In the genomic region with DNA sequence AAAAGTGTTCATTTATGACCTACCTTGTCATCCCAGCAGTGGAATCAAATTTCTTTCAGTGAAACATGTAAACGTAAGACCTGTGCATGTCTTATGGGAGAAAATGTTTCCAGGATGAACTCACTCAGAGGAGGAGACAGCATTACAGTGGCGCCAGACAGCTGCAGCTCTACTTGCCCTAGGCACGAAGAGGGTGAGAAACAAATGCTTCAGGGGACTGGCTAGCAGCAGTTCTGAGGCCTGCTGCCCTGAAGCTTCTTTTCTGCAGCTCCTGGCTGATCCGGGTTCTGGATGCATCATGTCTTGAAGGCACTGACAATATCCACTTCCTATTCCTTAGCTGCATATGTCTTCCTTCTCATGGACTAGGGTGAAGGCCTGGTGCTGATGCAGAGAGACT, we compare ENCODE assay signal across 18 cellular contexts.
DNase-seq lines count a peak whose midpoint lies in the region; ATAC-seq, FAIRE-seq and TF ChIP-seq lines count a peak whose summit lies in the region.
"Had no signal": no experiment of that assay in that cellular context is flagged by ENCODE, and none has a peak within 500 bp of the region (broad histone marks: within the 10 kb centered on the region; RNA-seq: fewer than 3 reads in every experiment).

No MANE protein-coding gene starts in this region.

- no peak overlapping the region for H3K9ac ChIP-seq in parathyroid adenoma

- H3K27ac ChIP-seq in GM23338 (ENCODE audit: low read depth) (no peak overlapping the region), parathyroid adenoma (no peak overlapping the region)
- H3K27ac ChIP-seq: C4-2B, ovary, PC-9, skin epidermis, uterus, VCaP had no signal

- H3K27me3 ChIP-seq in GM23338 (ENCODE audit: insufficient read depth) (no peaks in the 10 kb centered on the region), bronchial epithelial cell (ENCODE audit: control insufficient read depth, insufficient read depth, low read length) (no peaks in the 10 kb centered on the region), parathyroid adenoma (ENCODE audit: control insufficient read depth, insufficient read depth, low read length) (no peaks in the 10 kb centered on the region)
- H3K27me3 ChIP-seq: ovary, uterus had no signal

- peaks cover 6% of the 10 kb centered on the region; the same call in 2 of the 3 replicates for H3K36me3 Mint-ChIP-seq in GM23338 (ENCODE audit: low read depth)

- no peak for DNase-seq in GM23338 (ENCODE audit: low spot score)
- DNase-seq in NCI-H2196 (lab: John Stamatoyannopoulos, UW; ENCODE audit: unreplicated experiment), result peak; percentile 36
- DNase-seq in bronchial epithelial cell (ENCODE audit: low read depth), result peak; percentile 79
- no peak for DNase-seq in NCI-H1694 treated with DMSO at 0.1 percent for 48 hours (lab: John Stamatoyannopoulos, UW)
- DNase-seq: activated CD4-positive, alpha-beta memory T cell treated with anti-CD3 and anti-CD28 coated beads, Interleukin-2, amount 10 ng/mL, durations not matched to agents 7 days and 5 days; NCI-H2081 treated with DMSO at 0.1 percent for 48 hours; ovary; PC-9; stimulated activated naive CD4-positive, alpha-beta T cell treated with Interleukin-2 at 50 U/mL for 16 hours; uterus had no signal

- H3K4me3 ChIP-seq in GM23338, result no peak overlapping the region
- H3K4me3 ChIP-seq in bronchial epithelial cell (ENCODE audit: low read depth, low read length), result no peak overlapping the region
- no peak overlapping the region for H3K4me3 ChIP-seq in parathyroid adenoma (ENCODE audit: low read depth, low read length)
- H3K4me3 ChIP-seq: GM12878, ovary, PC-9, skin epidermis, uterus had no signal

- no peaks in the 10 kb centered on the region for H3K36me3 ChIP-seq in GM23338 (ENCODE audit: insufficient read depth)
- H3K36me3 ChIP-seq in bronchial epithelial cell (ENCODE audit: control insufficient read depth, insufficient read depth, low read length), result no peaks in the 10 kb centered on the region
- H3K36me3 ChIP-seq in parathyroid adenoma (ENCODE audit: control insufficient read depth, insufficient read depth, low read length), result no peaks in the 10 kb centered on the region
- H3K36me3 ChIP-seq: ovary, uterus had no signal

- no peaks in the 10 kb centered on the region for H3K9me3 ChIP-seq in parathyroid adenoma (ENCODE audit: control insufficient read depth, low read length)
- H3K9me3 ChIP-seq: ovary, uterus had no signal

- no peaks in the 10 kb centered on the region for H3F3A ChIP-seq in GM23338 (replicated peaks; ENCODE audit: low read depth)

- no peak overlapping the region for H3K27ac Mint-ChIP-seq in GM23338
- H3K27ac Mint-ChIP-seq: activated CD4-positive, alpha-beta memory T cell treated with anti-CD3 and anti-CD28 coated beads, Interleukin-2, amount 10 ng/mL, durations not matched to agents 7 days and 5 days had no signal

- H3K4me1 ChIP-seq in GM23338 (ENCODE audit: insufficient read depth) (peaks cover 32% of the 10 kb centered on the region), parathyroid adenoma (peaks cover 23% of the 10 kb centered on the region)
- H3K4me1 ChIP-seq: uterus had no signal

- TF ChIP-seq CTCF in GM23338 (conservative IDR thresholded peaks at IDR 0.05; ENCODE audit: low read depth in 2 of 2), result no peak
- no peak for TF ChIP-seq CTCF in bronchial epithelial cell (IDR thresholded peaks at IDR 0.05; ENCODE audit: insufficient read depth, low read length, severe bottlenecking)
- no peak for TF ChIP-seq CTCF in parathyroid adenoma (IDR thresholded peaks at IDR 0.05)

- no peak for FAIRE-seq in bronchial epithelial cell (lab: Jason Lieb, UNC)
- FAIRE-seq: endothelial cell of umbilical vein, GM12878 had no signal

- no peaks in the 10 kb centered on the region for H3K9me2 ChIP-seq in GM23338 (ENCODE audit: insufficient read depth)

- ATAC-seq in GM23338, result no peak
- no peak for ATAC-seq in GM21360 (IDR thresholded peaks at IDR 0.05; ENCODE audit: unreplicated experiment)
- ATAC-seq in GM18870 (IDR thresholded peaks at IDR 0.05; ENCODE audit: unreplicated experiment), result no peak
- ATAC-seq: GM12878 had no signal

- H3K9me3 Mint-ChIP-seq in GM23338, result peaks cover 2% of the 10 kb centered on the region; the same call in 2 of the 3 replicates
- H3K9me3 Mint-ChIP-seq: activated CD4-positive, alpha-beta memory T cell treated with anti-CD3 and anti-CD28 coated beads, Interleukin-2, amount 10 ng/mL, durations not matched to agents 7 days and 5 days had no signal

- no peaks in the 10 kb centered on the region for H3K79me2 ChIP-seq in GM23338 (replicated peaks; ENCODE audit: insufficient read depth)
- no peaks in the 10 kb centered on the region for H3K79me2 ChIP-seq in parathyroid adenoma

- peaks cover 41% of the 10 kb centered on the region for H3K4me1 Mint-ChIP-seq in GM23338
- H3K4me1 Mint-ChIP-seq: activated CD4-positive, alpha-beta memory T cell treated with anti-CD3 and anti-CD28 coated beads, Interleukin-2, amount 10 ng/mL, durations not matched to agents 7 days and 5 days had no signal

- H3K27me3 Mint-ChIP-seq in GM23338 (ENCODE audit: insufficient read depth, low read depth, poor library complexity), result peaks cover 3% of the 10 kb centered on the region

- no peaks in the 10 kb centered on the region for H4K20me1 ChIP-seq in GM23338 (replicated peaks; ENCODE audit: insufficient read depth)

- no peak overlapping the region for H2AFZ ChIP-seq in GM23338
- H2AFZ ChIP-seq in parathyroid adenoma, result peak overlapping the region; percentile 10
- H2AFZ ChIP-seq: PC-9 had no signal

- H3K4me2 ChIP-seq in GM23338 (0 out of 2 replicates have a peak overlapping the region, but pooled peaks have one; percentile 50), parathyroid adenoma (ENCODE audit: low read length) (no peak overlapping the region)
- H3K4me2 ChIP-seq: PC-9 had no signal

- no peak overlapping the region for H3K4me3 Mint-ChIP-seq in GM23338
- H3K4me3 Mint-ChIP-seq: activated CD4-positive, alpha-beta memory T cell treated with anti-CD3 and anti-CD28 coated beads, Interleukin-2, amount 10 ng/mL, durations not matched to agents 7 days and 5 days had no signal

TF ChIP-seq in GM23338, 12 proteins besides CTCF, POLR2A, EP300 and RAD21 (continues in another document):
- no peak for TF ChIP-seq EZH2phosphoT487 (IDR thresholded peaks at IDR 0.05; ENCODE audit: unreplicated experiment)
- no peak for TF ChIP-seq POLR2AphosphoS5 (IDR thresholded peaks at IDR 0.05; ENCODE audit: low read depth)
- no peak for TF ChIP-seq ZNF331 (CRISPR knock-in tag; IDR thresholded peaks at IDR 0.05; ENCODE audit: low read depth)
- TF ChIP-seq EZH2 (IDR thresholded peaks at IDR 0.05; ENCODE audit: low read depth, unreplicated experiment), result no peak
- no peak for TF ChIP-seq JUNB (IDR thresholded peaks at IDR 0.05; ENCODE audit: unreplicated experiment)
- no peak for TF ChIP-seq ZNF114 (CRISPR knock-in tag; IDR thresholded peaks at IDR 0.05)

Comparison
In these comparisons a context has a peak if more than half of its experiments do, and no peak if none do; other contexts are left out.
1. DNase-seq: peak in NCI-H2196 (single experiment) and bronchial epithelial cell (single experiment); none in GM23338 (single experiment) and NCI-H1694 treated with DMSO at 0.1 percent for 48 hours (single experiment).